In genomic region chr6:89483111-89483720, GRCh38 we compare ENCODE assay signal across 11 cellular contexts. TPM values are rescaled to one million over a fixed set of nuclear protein-coding genes. Genes with fewer than 3 reads are reported as not detected.
A peak's percentile ranks its signal among the peaks of the same experiment; 100 is the strongest.
DNase-seq lines count a peak whose midpoint lies in the region; ATAC-seq and TF ChIP-seq lines count a peak whose summit lies in the region.
"Had no signal": no experiment of that assay in that cellular context is flagged by ENCODE, and none has a peak within 500 bp of the region (broad histone marks: within the 10 kb centered on the region; RNA-seq: fewer than 3 reads in every experiment).

No MANE protein-coding gene starts in this region.

- H3K36me3 ChIP-seq in heart left ventricle (no peaks in the 10 kb centered on the region), osteoblast (ENCODE audit: insufficient read depth, low read length) (no peaks in the 10 kb centered on the region)
- H3K36me3 ChIP-seq: SJCRH30 had no signal

- peak; percentile 63 for DNase-seq in DMS79 (lab: John Stamatoyannopoulos, UW)
- DNase-seq in NCI-H345 treated with DMSO at 0.1 percent for 48 hours (lab: John Stamatoyannopoulos, UW; ENCODE audit: unreplicated experiment): peak; percentile 4
- peak; percentile 32 to 67 (median 52) for DNase-seq in heart left ventricle
- peak; percentile 78 for DNase-seq in osteoblast (ENCODE audit: insufficient read length, low spot score, missing footprints)
- DNase-seq in 8988T: no peak
- DNase-seq in NCI-H2171 (lab: John Stamatoyannopoulos, UW): no peak
- DNase-seq: activated CD4-positive, alpha-beta T cell treated with anti-CD3 and anti-CD28 coated beads, Interleukin-2, amount 50 U/mL, for 4 hours; CD4-positive, alpha-beta memory T cell; SJCRH30 had no signal

- H3K27ac ChIP-seq in heart left ventricle: peak overlapping the region in 10 of 12 donors; percentile 29 to 78 (median 59)
- no peak overlapping the region for H3K27ac ChIP-seq in osteoblast (ENCODE audit: low read depth, low read length)
- H3K27ac ChIP-seq: SJCRH30 had no signal

- TF ChIP-seq POLR2A in heart left ventricle (IDR thresholded peaks at IDR 0.05): no peak
- no peak for TF ChIP-seq POLR2A in GM18505 (IDR thresholded peaks at IDR 0.05; ENCODE audit: borderline replicate concordance, extremely low read depth, insufficient read depth, insufficient read length)

- WGBS in heart left ventricle, 4 donors: 43 to 53% (median 49%) methylated on average over 7 of the region's 7 CpGs

- no peaks in the 10 kb centered on the region for H3K27me3 ChIP-seq in heart left ventricle
- no peaks in the 10 kb centered on the region for H3K27me3 ChIP-seq in osteoblast (ENCODE audit: insufficient read depth, low read length)
- H3K27me3 ChIP-seq: SJCRH30 had no signal

- peak overlapping the region in 2 of 12 donors; percentile 12 to 23 for H3K4me3 ChIP-seq in heart left ventricle
- H3K4me3 ChIP-seq in osteoblast (ENCODE audit: insufficient read depth, low read length): no peak overlapping the region
- H3K4me3 ChIP-seq: SJCRH30 had no signal

- ATAC-seq in heart left ventricle: peak; percentile 76 to 90 (median 86)
- ATAC-seq in GM21528 (IDR thresholded peaks at IDR 0.05; ENCODE audit: low FRiP score, unreplicated experiment): no peak
- ATAC-seq in GM18505 (IDR thresholded peaks at IDR 0.05; ENCODE audit: unreplicated experiment): no peak

- H4K20me1 ChIP-seq in osteoblast (ENCODE audit: insufficient read depth, low read length): no peaks in the 10 kb centered on the region

- peak overlapping the region; percentile 32 for H2AFZ ChIP-seq in osteoblast (ENCODE audit: low read length)

- H3K4me1 ChIP-seq in heart left ventricle (peaks cover 3 to 42% (median 24%) of the 10 kb centered on the region in 12 donors), osteoblast (ENCODE audit: insufficient read depth, low read length) (peaks cover 18% of the 10 kb centered on the region)
- H3K4me1 ChIP-seq: SJCRH30 had no signal

- H3K4me2 ChIP-seq in osteoblast (ENCODE audit: insufficient read depth, low read length): peak overlapping the region; percentile 30

- H3K79me2 ChIP-seq in osteoblast (ENCODE audit: insufficient read depth, low read length): no peaks in the 10 kb centered on the region

- no peak for TF ChIP-seq CTCF in heart left ventricle (IDR thresholded peaks at IDR 0.05)
- TF ChIP-seq CTCF in osteoblast (IDR thresholded peaks at IDR 0.05; ENCODE audit: extremely low read depth, low read depth, low read length): no peak

- intact Hi-C loops in heart left ventricle (cut with DNase I): no loop called here

- no peaks in the 10 kb centered on the region for H3K9me3 ChIP-seq in heart left ventricle
- no peaks in the 10 kb centered on the region for H3K9me3 ChIP-seq in osteoblast (ENCODE audit: low read depth, low read length)
- H3K9me3 ChIP-seq: SJCRH30 had no signal

RNA-seq across cellular contexts. Expression of gene ANKRD6, which starts 50.3 kb away (rescaled TPM):
- total RNA-seq in heart left ventricle: 10 to 100 TPM in 7 of 9 donors, 1 to 10 TPM in 2; 7.4 to 14.1 (median 11.3) TPM
- polyA plus RNA-seq in heart left ventricle: 1 to 10 TPM; 3.5 to 4.6 TPM
- 11.2 and 11.5 TPM in 2 replicates for total RNA-seq in osteoblast

Comparison
In these comparisons a context has a peak if more than half of its experiments do, and no peak if none do; other contexts are left out.
1. DNase-seq: peak in DMS79 (single experiment), NCI-H345 treated with DMSO at 0.1 percent for 48 hours (single experiment), heart left ventricle (5 of 5) and osteoblast (single experiment); none in 8988T (single experiment) and NCI-H2171 (single experiment).
2. ATAC-seq: peak in heart left ventricle (4 of 4); none in GM21528 (single experiment) and GM18505 (single experiment).